ENCODE assay signal across 9 cellular contexts in the genomic region with DNA sequence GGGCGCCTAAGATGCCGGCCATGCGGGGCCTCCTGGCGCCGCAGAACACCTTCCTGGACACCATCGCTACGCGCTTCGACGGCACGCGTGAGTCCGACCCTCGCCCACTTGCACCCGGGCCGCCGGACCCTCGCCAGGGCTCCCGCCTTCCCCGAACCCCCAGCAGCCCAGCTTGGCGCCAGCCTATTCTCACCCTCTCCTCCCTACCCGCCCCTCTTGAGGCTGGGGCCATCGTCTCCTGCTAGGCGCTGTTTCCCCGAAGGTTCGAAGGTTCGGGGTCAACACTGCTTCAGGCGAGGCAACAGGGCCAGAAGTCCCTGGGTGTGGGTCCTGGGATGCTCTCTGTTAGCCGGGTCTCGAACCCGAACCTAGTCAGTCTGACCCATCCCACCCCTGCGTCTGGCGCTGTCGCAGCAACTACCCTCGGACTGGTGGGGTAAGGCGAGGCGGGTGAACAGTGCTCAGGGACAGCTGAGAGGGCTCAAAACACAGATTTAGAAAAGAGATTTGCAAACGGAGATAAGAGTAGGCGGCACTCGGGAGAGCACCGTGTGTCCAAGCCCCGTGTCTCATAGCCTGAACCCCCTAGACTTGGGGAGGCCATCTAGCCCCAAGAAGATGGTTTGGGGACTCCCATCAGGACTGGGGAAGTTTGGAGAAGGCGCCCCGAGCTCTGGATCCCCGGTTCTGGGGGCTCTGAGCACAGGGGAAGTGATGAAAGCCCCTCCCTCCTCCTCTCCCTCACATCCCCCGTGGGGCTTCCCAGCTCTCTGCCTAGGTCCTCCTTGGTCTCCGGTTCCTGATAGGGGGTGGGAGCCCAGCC. TPM values are rescaled to one million over a fixed set of nuclear protein-coding genes. Genes with fewer than 3 reads are reported as not detected.
DNase-seq lines count a peak whose midpoint lies in the region; TF ChIP-seq lines count a peak whose summit lies in the region.
"Had no signal": no experiment of that assay in that cellular context is flagged by ENCODE, and none has a peak within 500 bp of the region (broad histone marks: within the 10 kb centered on the region; RNA-seq: fewer than 3 reads in every experiment).

No MANE protein-coding gene starts in this region.

- H3K27me3 Mint-ChIP-seq in T-helper 1 cell treated with Interleukin-12 subunit alpha and Interleukin-12 subunit beta and Interleukin-4 antibody, amounts not matched to agents 30 μg/mL and 1 μg/mL, for 36 hours (ENCODE audit: low read depth): peaks cover 62% of the 10 kb centered on the region

- H3K4me3 ChIP-seq in effector memory CD4-positive, alpha-beta T cell (ENCODE audit: insufficient read depth, low read depth, low read length, poor library complexity, severe bottlenecking): peak overlapping the region; percentile 35
- H3K4me3 ChIP-seq in sigmoid colon: peak overlapping the region in 3 of 4 donors; percentile 48 to 54 (median 48)

- H3K36me3 ChIP-seq in effector memory CD4-positive, alpha-beta T cell (ENCODE audit: control insufficient read depth, insufficient read depth, low read length): no peaks in the 10 kb centered on the region
- no peaks in the 10 kb centered on the region for H3K36me3 ChIP-seq in sigmoid colon

- H3K27me3 ChIP-seq in effector memory CD4-positive, alpha-beta T cell (replicated peaks; ENCODE audit: control insufficient read depth, insufficient read depth, low read length, poor library complexity, severe bottlenecking): no peaks in the 10 kb centered on the region
- peaks cover 25 to 76% (median 47%) of the 10 kb centered on the region in 3 donors for H3K27me3 ChIP-seq in sigmoid colon

- H3K36me3 Mint-ChIP-seq in T-helper 1 cell treated with Interleukin-12 subunit alpha and Interleukin-12 subunit beta and Interleukin-4 antibody, amounts not matched to agents 30 μg/mL and 1 μg/mL, for 36 hours (ENCODE audit: low read depth): no peaks in the 10 kb centered on the region

- intact Hi-C loops in sigmoid colon (cut with DNase I): no loop called here

- H3K27ac Mint-ChIP-seq in T-helper 1 cell treated with Interleukin-12 subunit alpha and Interleukin-12 subunit beta and Interleukin-4 antibody, amounts not matched to agents 30 μg/mL and 1 μg/mL, for 36 hours: no peak overlapping the region

- H3K4me1 ChIP-seq in effector memory CD4-positive, alpha-beta T cell (ENCODE audit: control insufficient read depth, insufficient read depth, low read length, poor library complexity, severe bottlenecking): peaks cover 21% of the 10 kb centered on the region
- peaks cover 0 to 23% (median 18%) of the 10 kb centered on the region in 4 donors for H3K4me1 ChIP-seq in sigmoid colon

- H3K27ac ChIP-seq in effector memory CD4-positive, alpha-beta T cell (ENCODE audit: insufficient read depth, low read length, poor library complexity, severe bottlenecking): no peak overlapping the region
- H3K27ac ChIP-seq in sigmoid colon: no peak overlapping the region

- TF ChIP-seq CTCF in sigmoid colon (IDR thresholded peaks at IDR 0.05): no peak

- no peak for TF ChIP-seq EP300 in sigmoid colon (IDR thresholded peaks at IDR 0.05)

- H3K4me3 Mint-ChIP-seq in T-helper 1 cell treated with Interleukin-12 subunit alpha and Interleukin-12 subunit beta and Interleukin-4 antibody, amounts not matched to agents 30 μg/mL and 1 μg/mL, for 36 hours: peak overlapping the region; percentile 75

- no peak for DNase-seq in T-helper 1 cell
- peak; percentile 67 for DNase-seq in NCI-H69 (lab: John Stamatoyannopoulos, UW)
- DNase-seq in effector memory CD4-positive, alpha-beta T cell: no peak
- peak; percentile 58 for DNase-seq in sigmoid colon
- no peak for DNase-seq in NCI-H128 (lab: John Stamatoyannopoulos, UW; ENCODE audit: unreplicated experiment)
- no peak for DNase-seq in NCI-H1694 (lab: John Stamatoyannopoulos, UW)
- DNase-seq in cerebellar cortex (ENCODE audit: low spot score): no peak
- DNase-seq: GOT3 had no signal

- 11 to 14% methylated on average over 47 of the region's 47 CpGs for whole genome bisulfite sequencing in sigmoid colon, 2 donors

- TF ChIP-seq POLR2A in sigmoid colon (IDR thresholded peaks at IDR 0.05): no peak

- H3K9me3 ChIP-seq in effector memory CD4-positive, alpha-beta T cell (ENCODE audit: control insufficient read depth, low read length): no peaks in the 10 kb centered on the region
- no peaks in the 10 kb centered on the region for H3K9me3 ChIP-seq in sigmoid colon

- peaks cover 7% of the 10 kb centered on the region for H3K4me1 Mint-ChIP-seq in T-helper 1 cell treated with Interleukin-12 subunit alpha and Interleukin-12 subunit beta and Interleukin-4 antibody, amounts not matched to agents 30 μg/mL and 1 μg/mL, for 36 hours (ENCODE audit: low read depth)

- no peaks in the 10 kb centered on the region for H3K9me3 Mint-ChIP-seq in T-helper 1 cell treated with Interleukin-12 subunit alpha and Interleukin-12 subunit beta and Interleukin-4 antibody, amounts not matched to agents 30 μg/mL and 1 μg/mL, for 36 hours

RNA-seq across cellular contexts. Expression of a gene that starts 0.8 kb away (rescaled TPM):
- under 1 TPM in 2 of 4 donors, not detected in 2; 0.14 to 0.83 TPM for total RNA-seq in sigmoid colon
- under 1 TPM in 1 of 3 donors, not detected in 2; 0.36 TPM for polyA plus RNA-seq in sigmoid colon

RNA-seq across cellular contexts. Expression of a gene that starts 28.3 kb away (rescaled TPM):
- total RNA-seq in sigmoid colon: 10 to 100 TPM; 33.6 to 59.3 (median 48.0) TPM
- 10 to 100 TPM; 43.8 to 61.0 (median 46.0) TPM for polyA plus RNA-seq in sigmoid colon

Comparison
In these comparisons a context has a peak if more than half of its experiments do, and no peak if none do; other contexts are left out.
1. DNase-seq: peak in NCI-H69 (single experiment) and sigmoid colon (single experiment); none in T-helper 1 cell (0 of 5), effector memory CD4-positive, alpha-beta T cell (0 of 3), NCI-H128 (single experiment), NCI-H1694 (single experiment) and cerebellar cortex (single experiment).